In genomic region chr15:78059110-78059839, GRCh38 we compare ENCODE assay signal across 10 cellular contexts. TPM values are rescaled to one million over a fixed set of nuclear protein-coding genes. Genes with fewer than 3 reads are reported as not detected.
DNase-seq lines count a peak whose midpoint lies in the region; ATAC-seq and TF ChIP-seq lines count a peak whose summit lies in the region.
"Had no signal": no experiment of that assay in that cellular context is flagged by ENCODE, and none has a peak within 500 bp of the region (broad histone marks: within the 10 kb centered on the region; RNA-seq: fewer than 3 reads in every experiment).

No MANE protein-coding gene starts in this region.

- DNase-seq in activated T-cell treated with anti-CD3 and anti-CD28 coated beads, Interleukin-2, amount 50 U/mL, for 1 hour: peak; percentile 16
- no peak for DNase-seq in activated T-cell treated with anti-CD3 and anti-CD28 coated beads, Interleukin-2, amount 50 U/mL, for 4 hours
- DNase-seq in SKM-1 treated with dmso at 0.1 percent for 144 hours (lab: John Stamatoyannopoulos, UW; ENCODE audit: unreplicated experiment) (no peak), NCI-H1417 treated with DMSO at 0.1 percent for 48 hours (lab: John Stamatoyannopoulos, UW) (no peak)
- DNase-seq: stimulated activated CD8-positive, alpha-beta memory T cell treated with anti-CD3 and anti-CD28 coated beads, Interleukin-4, amount 100 ng/mL, for 48 hours had no signal

- H3K36me3 ChIP-seq in gastroesophageal sphincter (no peaks in the 10 kb centered on the region), thymus (ENCODE audit: control insufficient read depth, insufficient read depth) (no peaks in the 10 kb centered on the region)

- no peak for ATAC-seq in activated T-cell treated with anti-CD3 and anti-CD28 coated beads, Interleukin-2, amount 50 U/mL, for 4 hours
- no peak for ATAC-seq in gastroesophageal sphincter
- ATAC-seq in GM19452 (IDR thresholded peaks at IDR 0.05; ENCODE audit: unreplicated experiment): no peak

- H3K4me3 Mint-ChIP-seq in activated T-cell treated with anti-CD3 and anti-CD28 coated beads, Interleukin-2, amount 50 U/mL, for 4 hours: no peak overlapping the region

- no peak for TF ChIP-seq EP300 in gastroesophageal sphincter (IDR thresholded peaks at IDR 0.05)

- no peak for TF ChIP-seq POLR2A in gastroesophageal sphincter (IDR thresholded peaks at IDR 0.05)

- peaks cover 0 to 98% (median 68%) of the 10 kb centered on the region in 3 donors for H3K4me1 ChIP-seq in gastroesophageal sphincter
- peaks cover 63% of the 10 kb centered on the region for H3K4me1 ChIP-seq in thymus (ENCODE audit: control insufficient read depth, insufficient read depth, low read length)

- peaks cover 1% of the 10 kb centered on the region for H3K36me3 Mint-ChIP-seq in activated T-cell treated with anti-CD3 and anti-CD28 coated beads, Interleukin-2, amount 50 U/mL, for 4 hours (ENCODE audit: insufficient read depth)

- peaks cover 72% of the 10 kb centered on the region for H3K4me1 Mint-ChIP-seq in activated T-cell treated with anti-CD3 and anti-CD28 coated beads, Interleukin-2, amount 50 U/mL, for 4 hours (ENCODE audit: low read depth)

- H3K27me3 ChIP-seq in gastroesophageal sphincter (no peaks in the 10 kb centered on the region), thymus (ENCODE audit: control insufficient read depth, insufficient read depth) (no peaks in the 10 kb centered on the region)

- H3K27ac ChIP-seq in VCaP (peak overlapping the region; percentile 75), gastroesophageal sphincter (peak overlapping the region in 3 of 4 donors; percentile 46 to 66 (median 54)), thymus (ENCODE audit: low read depth) (peak overlapping the region; percentile 81)

- no peaks in the 10 kb centered on the region for H3K9me3 Mint-ChIP-seq in activated T-cell treated with anti-CD3 and anti-CD28 coated beads, Interleukin-2, amount 50 U/mL, for 4 hours

- no peaks in the 10 kb centered on the region for H3K9me3 ChIP-seq in gastroesophageal sphincter
- no peaks in the 10 kb centered on the region for H3K9me3 ChIP-seq in thymus (ENCODE audit: control insufficient read depth)

- H3K4me3 ChIP-seq in gastroesophageal sphincter (no peak overlapping the region), thymus (ENCODE audit: low read length) (no peak overlapping the region)

- 60% methylated on average over 1 of the region's 3 CpGs; no CpG with 5 or more reads in 1 of the 2 donors for WGBS in gastroesophageal sphincter (ENCODE audit: low coverage in 1 of 2), 2 donors
- WGBS in thymus: 46% methylated on average over 3 of the region's 3 CpGs

- TF ChIP-seq CTCF in VCaP (conservative IDR thresholded peaks at IDR 0.05) (no peak), gastroesophageal sphincter (IDR thresholded peaks at IDR 0.05) (no peak)

- no peaks in the 10 kb centered on the region for H3K27me3 Mint-ChIP-seq in activated T-cell treated with anti-CD3 and anti-CD28 coated beads, Interleukin-2, amount 50 U/mL, for 4 hours (ENCODE audit: low read depth)

RNA-seq across cellular contexts. Expression of gene TBC1D2B, which starts 18.2 kb away (rescaled TPM):
- 10 to 100 TPM; 22.8 to 24.9 (median 24.0) TPM for total RNA-seq in activated T-cell treated with anti-CD3 and anti-CD28 coated beads, Interleukin-2, amount 50 U/mL, for 4 hours
- total RNA-seq in gastroesophageal sphincter: 10 to 100 TPM; 36.9 to 51.7 (median 46.5) TPM
- 20.0 TPM for polyA plus RNA-seq in thymus

RNA-seq across cellular contexts. Expression of gene SH2D7, which starts 33.1 kb away (rescaled TPM):
- not detected for total RNA-seq in activated T-cell treated with anti-CD3 and anti-CD28 coated beads, Interleukin-2, amount 50 U/mL, for 4 hours
- total RNA-seq in gastroesophageal sphincter: not detected
- polyA plus RNA-seq in thymus: 0.05 TPM
- polyA plus RNA-seq: neural cell had no signal
